8 cellular contexts compared by ENCODE assay signal in the genomic region with DNA sequence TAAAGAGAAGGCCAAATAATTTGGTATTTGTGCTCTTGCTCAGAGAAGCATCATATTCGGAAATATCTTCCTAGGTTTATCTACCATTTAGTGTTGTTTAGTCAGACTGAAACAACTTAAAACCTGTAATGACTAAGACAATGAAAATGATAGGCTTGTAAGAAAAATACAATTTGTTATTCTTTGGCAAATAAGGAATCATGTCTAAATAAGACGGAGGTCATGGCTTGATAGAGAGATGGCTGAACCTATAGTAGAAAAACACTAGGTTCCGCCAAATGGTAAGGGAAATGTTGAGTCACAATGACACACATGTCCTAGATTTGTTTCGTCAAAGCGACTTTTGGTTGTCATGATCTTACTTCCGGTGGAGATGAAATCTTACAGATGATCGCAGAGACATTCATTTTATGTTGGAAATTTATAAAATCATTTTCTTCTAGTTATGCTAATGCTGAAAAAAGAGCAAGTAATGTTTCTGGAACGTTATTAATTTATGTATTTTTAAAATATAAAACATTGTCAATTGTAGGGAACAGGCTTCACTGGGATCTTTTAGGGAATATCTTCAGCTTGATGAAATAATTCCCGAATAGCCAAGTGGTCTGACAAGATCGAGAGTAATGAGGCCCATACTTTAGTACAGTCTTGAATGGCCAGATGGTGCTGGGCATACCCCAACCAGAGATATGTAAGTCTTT. TPM values are rescaled to one million over a fixed set of nuclear protein-coding genes. Genes with fewer than 3 reads are reported as not detected.
DNase-seq lines count a peak whose midpoint lies in the region; ATAC-seq lines count a peak whose summit lies in the region.

No MANE protein-coding gene starts in this region.

- peaks cover 60% of the 10 kb centered on the region for H3K4me1 ChIP-seq in CD4-positive, alpha-beta memory T cell (ENCODE audit: insufficient read depth, low read length)

- no peaks in the 10 kb centered on the region for H3K9me3 ChIP-seq in CD4-positive, alpha-beta memory T cell (ENCODE audit: control insufficient read depth in 1 of 2, low read length in 2 of 2)

- intact Hi-C loops in CD4-positive, alpha-beta memory T cell (cut with micrococcal nuclease) = loop anchor here (2.0 to 5.0 kb wide), 3 partner anchors 28 to 757 kb away; a partner anchor contains a TSS

- H3K36me3 ChIP-seq in CD4-positive, alpha-beta memory T cell (ENCODE audit: insufficient read depth, low read length) = no peaks in the 10 kb centered on the region

- POLR2A ChIA-PET in CD4-positive, alpha-beta memory T cell (lab: Charles Lee; ENCODE audit: partially characterized antibody) = interaction anchor here (0.7 to 6.5 kb wide), 13 partner anchors 9 to 319 kb away, joined by 3 to 110 read pairs (median 5); a partner anchor contains a TSS

- ATAC-seq in activated naive CD4-positive, alpha-beta T cell treated with anti-CD3 and anti-CD28 coated beads, Interleukin-2, amount 50 U/mL, for 72 hours = peak; percentile 14 to 28
- ATAC-seq in GM21381 (IDR thresholded peaks at IDR 0.05; ENCODE audit: unreplicated experiment) = no peak

- CTCF ChIA-PET in CD4-positive, alpha-beta memory T cell (lab: Charles Lee; ENCODE audit: partially characterized antibody) = interaction anchor here (0.6 to 7.6 kb wide), 6 partner anchors 12 to 366 kb away, joined by 3 to 53 read pairs (median 6); a partner anchor contains a TSS

- H3K4me3 Mint-ChIP-seq in CD4-positive, alpha-beta memory T cell = peak overlapping the region; percentile 86 to 96 (median 92)
- peak overlapping the region; percentile 85 to 96 (median 92) for H3K4me3 Mint-ChIP-seq in IgD-negative memory B cell

- H3K36me3 Mint-ChIP-seq in CD4-positive, alpha-beta memory T cell = peaks cover 0 to 36% of the 10 kb centered on the region in 2 donors
- no peaks in the 10 kb centered on the region for H3K36me3 Mint-ChIP-seq in IgD-negative memory B cell
- H3K36me3 Mint-ChIP-seq in activated naive CD4-positive, alpha-beta T cell treated with anti-CD3 and anti-CD28 coated beads, Interleukin-2, amount 50 U/mL, for 72 hours = peaks cover 21 to 50% of the 10 kb centered on the region in 2 donors

- H3K27ac ChIP-seq in CD4-positive, alpha-beta memory T cell (ENCODE audit: low read depth, low read length) = peak overlapping the region; percentile 100

- H3K4me1 Mint-ChIP-seq in CD4-positive, alpha-beta memory T cell = peaks cover 44 to 78% (median 58%) of the 10 kb centered on the region in 4 donors
- H3K4me1 Mint-ChIP-seq in IgD-negative memory B cell = peaks cover 41 to 54% (median 44%) of the 10 kb centered on the region in 3 donors

- peak overlapping the region; percentile 76 to 89 for H3K4me3 ChIP-seq in CD4-positive, alpha-beta memory T cell (ENCODE audit: low read length in 2 of 2)

- H3K9me3 Mint-ChIP-seq in CD4-positive, alpha-beta memory T cell = peaks cover 0 to 2% (median 0%) of the 10 kb centered on the region in 8 donors
- H3K9me3 Mint-ChIP-seq in IgD-negative memory B cell = peaks cover 0 to 1% (median 0%) of the 10 kb centered on the region in 3 donors
- H3K9me3 Mint-ChIP-seq in activated naive CD4-positive, alpha-beta T cell treated with anti-CD3 and anti-CD28 coated beads, Interleukin-2, amount 50 U/mL, for 72 hours = peaks cover 0 to 7% of the 10 kb centered on the region in 2 donors

- H3K27ac Mint-ChIP-seq in CD4-positive, alpha-beta memory T cell = peak overlapping the region; percentile 94 to 99 (median 98)
- H3K27ac Mint-ChIP-seq in IgD-negative memory B cell = peak overlapping the region; percentile 91 to 96 (median 93)
- peak overlapping the region; percentile 98 to 100 for H3K27ac Mint-ChIP-seq in activated naive CD4-positive, alpha-beta T cell treated with anti-CD3 and anti-CD28 coated beads, Interleukin-2, amount 50 U/mL, for 72 hours

- H3K27me3 Mint-ChIP-seq in CD4-positive, alpha-beta memory T cell = peaks cover 0 to 1% of the 10 kb centered on the region in 2 donors
- H3K27me3 Mint-ChIP-seq in IgD-negative memory B cell = no peaks in the 10 kb centered on the region

- no peaks in the 10 kb centered on the region for H3K27me3 ChIP-seq in CD4-positive, alpha-beta memory T cell (ENCODE audit: insufficient read depth, low read length)

- DNase-seq in CD4-positive, alpha-beta memory T cell = peak; percentile 79 to 89 (median 87)
- peak in 1 of 2 donors; percentile 43 for DNase-seq in activated naive CD4-positive, alpha-beta T cell treated with anti-CD3 and anti-CD28 coated beads, Interleukin-2, amount 50 U/mL, for 72 hours (ENCODE audit: low spot score in 2 of 2)
- peak; percentile 89 to 92 for DNase-seq in lung microvascular endothelial cell (ENCODE audit: low read depth in 2 of 2)
- no peak for DNase-seq in HT-29 (ENCODE audit: low spot score)
- no peak for DNase-seq in foreskin melanocyte
- DNase-seq in GM19238 (ENCODE audit: insufficient read length, low spot score) = no peak

RNA-seq across cellular contexts. Expression of a gene that starts 1.0 kb away (rescaled TPM):
- total RNA-seq in CD4-positive, alpha-beta memory T cell = 100 to 1,000 TPM; 122 to 133 TPM
- polyA plus RNA-seq in CD4-positive, alpha-beta memory T cell = 100 to 1,000 TPM; 168 to 298 TPM
- 65.1 TPM for polyA plus RNA-seq in IgD-negative memory B cell
- total RNA-seq in activated naive CD4-positive, alpha-beta T cell treated with anti-CD3 and anti-CD28 coated beads, Interleukin-2, amount 50 U/mL, for 72 hours = 100 to 1,000 TPM; 150 to 490 TPM
- total RNA-seq in lung microvascular endothelial cell = 227 and 408 TPM in 2 replicates
- total RNA-seq in HT-29 (2014; rRNA removed; shearing (Covaris generic)) = 0.13 TPM in 1 of 2 replicates, not detected in the other

RNA-seq across cellular contexts. Expression of a gene that starts 35.0 kb away (rescaled TPM):
- 10 to 100 TPM; 31.7 to 35.9 TPM for total RNA-seq in CD4-positive, alpha-beta memory T cell
- 10 to 100 TPM; 34.7 to 37.4 TPM for polyA plus RNA-seq in CD4-positive, alpha-beta memory T cell
- polyA plus RNA-seq in IgD-negative memory B cell = 27.6 TPM
- 10 to 100 TPM; 33.5 to 66.0 TPM for total RNA-seq in activated naive CD4-positive, alpha-beta T cell treated with anti-CD3 and anti-CD28 coated beads, Interleukin-2, amount 50 U/mL, for 72 hours
- 24.6 and 29.0 TPM in 2 replicates for total RNA-seq in lung microvascular endothelial cell
- 10.3 TPM in 2 replicates for total RNA-seq in HT-29 (2014; rRNA removed; shearing (Covaris generic))

Comparison
In these comparisons a context has a peak if more than half of its experiments do, and no peak if none do; other contexts are left out.
1. DNase-seq: peak in CD4-positive, alpha-beta memory T cell (5 of 5) and lung microvascular endothelial cell (2 of 2); none in HT-29 (single experiment), foreskin melanocyte (single experiment) and GM19238 (single experiment).
2. RNA of a gene that starts 1.0 kb away (total RNA-seq): 150 to 490 TPM in activated naive CD4-positive, alpha-beta T cell treated with anti-CD3 and anti-CD28 coated beads, Interleukin-2, amount 50 U/mL, for 72 hours, 227 to 408 TPM in lung microvascular endothelial cell and 122 to 133 TPM in CD4-positive, alpha-beta memory T cell; 0.13 TPM in HT-29; every median in the first group is over 100 times any median in the second.
3. Peak in every context shown above with its lines, with median percentiles within 50 percentile points of each other: H3K27ac Mint-ChIP-seq.